In the genomic region with DNA sequence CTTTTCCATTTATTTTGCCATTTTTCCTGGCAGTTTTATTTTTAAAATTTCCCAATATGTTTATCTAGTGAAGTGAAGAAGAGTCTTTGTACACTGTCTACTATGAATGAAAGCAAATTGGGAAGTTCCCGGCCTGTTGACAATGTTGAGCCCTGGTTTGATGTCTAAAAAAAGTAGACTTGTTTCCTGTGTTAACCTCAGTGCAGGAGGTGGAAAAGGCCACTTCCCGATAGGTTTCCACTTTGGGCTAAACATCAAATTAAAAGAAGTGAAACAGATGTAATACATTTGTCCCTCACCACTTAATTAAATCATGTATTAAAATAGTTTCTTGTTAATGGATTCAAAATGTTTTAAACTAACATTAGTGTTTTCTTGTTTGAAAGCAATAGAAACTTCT, we compare ENCODE assay signal across 11 cellular contexts. TPM values are rescaled to one million over a fixed set of nuclear protein-coding genes. Genes with fewer than 3 reads are reported as not detected.
DNase-seq lines count a peak whose midpoint lies in the region; ATAC-seq, FAIRE-seq and TF ChIP-seq lines count a peak whose summit lies in the region.
"Had no signal": no experiment of that assay in that cellular context is flagged by ENCODE, and none has a peak within 500 bp of the region (broad histone marks: within the 10 kb centered on the region; RNA-seq: fewer than 3 reads in every experiment).

No MANE protein-coding gene starts in this region.

- DNase-seq in NOMO-1 treated with DMSO at 0.1 percent for 48 hours (lab: John Stamatoyannopoulos, UW; ENCODE audit: unreplicated experiment) = peak; percentile 53
- DNase-seq in GM12878 (ENCODE audit: low read depth, low spot score) = no peak
- no peak for DNase-seq in spleen
- no peak for DNase-seq in NCI-H1105 (lab: John Stamatoyannopoulos, UW)
- DNase-seq: CD4-positive, alpha-beta T cell had no signal

- no peak; a peak in 1 of 4 replicates for TF ChIP-seq EP300 in GM12878 (IDR thresholded peaks at IDR 0.05; ENCODE audit: borderline replicate concordance in 1 of 2, control insufficient read depth in 1 of 2, low read depth in 2 of 2, low read length in 2 of 2)

- no peak overlapping the region for H3K9ac ChIP-seq in GM12878 (ENCODE audit: control insufficient read depth, insufficient read depth, low read length)

- no TSS peak for BruUV-seq in GM12878 (replicated peaks; lab: Mats Ljungman, UMichigan)

- H3K79me2 ChIP-seq in GM12878 (ENCODE audit: control insufficient read depth, insufficient read depth, low read length) = no peaks in the 10 kb centered on the region

- SMC1A ChIA-PET in GM12878 (lab: Charles Lee; ENCODE audit: uncharacterized antibody, unreplicated experiment) = interaction anchor here (1.1 kb wide), 1 partner anchor 152 kb away, joined by 5 read pairs; no protein-coding TSS in a partner anchor

- no peaks in the 10 kb centered on the region for H4K20me1 ChIP-seq in GM12878 (ENCODE audit: control insufficient read depth, insufficient read depth)

- H3K4me1 ChIP-seq in GM12878 (ENCODE audit: control insufficient read depth, insufficient read depth, low read length) (peaks cover 18% of the 10 kb centered on the region), spleen (peaks cover 0 to 27% (median 12%) of the 10 kb centered on the region in 6 donors)

- POLR2A ChIA-PET in GM12878 (lab: Charles Lee) = no interaction called here

- RAD21 ChIA-PET in GM12878 (lab: Charles Lee; ENCODE audit: unreplicated experiment) = interaction anchor here (0.9 kb wide), 1 partner anchor 152 kb away, joined by 5 read pairs; no protein-coding TSS in a partner anchor

- no peaks in the 10 kb centered on the region for H3K27me3 ChIP-seq in GM12878 (replicated peaks in 1 of 2; ENCODE audit: control insufficient read depth in 2 of 2, insufficient read depth in 2 of 2, low read length in 1 of 2)
- no peaks in the 10 kb centered on the region for H3K27me3 ChIP-seq in spleen (replicated peaks in 1 of 7)
- H3K27me3 ChIP-seq: esophagus muscularis mucosa had no signal

- no peaks in the 10 kb centered on the region for H3K36me3 ChIP-seq in GM12878 (ENCODE audit: control insufficient read depth in 2 of 2, insufficient read depth in 2 of 2, low read length in 1 of 2)
- no peaks in the 10 kb centered on the region for H3K36me3 ChIP-seq in spleen
- H3K36me3 ChIP-seq: esophagus muscularis mucosa had no signal

- intact Hi-C loops in GM12878 (cut with micrococcal nuclease; ENCODE audit: unreplicated experiment) (loop anchor here (5.0 kb wide), 1 partner anchor 65 kb away; a partner anchor contains a TSS), spleen (cut with DNase I; ENCODE audit: low total_unique reads) (no loop called here)

- TF ChIP-seq RAD21 in GM12878 (IDR thresholded peaks at IDR 0.05; ENCODE audit: insufficient read depth, low read depth, low read length) = no peak

- 36% methylated on average over 2 of the region's 2 CpGs for WGBS in GM12878 (ENCODE audit: insufficient coverage, insufficient replicate concordance, low lambda C conversion rate, missing lambda C conversion rate)
- WGBS in spleen, 5 donors = 9 to 20% (median 13%) methylated on average over 2 of the region's 2 CpGs

- no peak overlapping the region for H3K4me2 ChIP-seq in GM12878 (ENCODE audit: control insufficient read depth, insufficient read depth)

- TF ChIP-seq POLR2A in GM12878 (IDR thresholded peaks at IDR 0.05; ENCODE audit: low read depth, low read length) = no peak
- no peak for TF ChIP-seq POLR2A in spleen (IDR thresholded peaks at IDR 0.05)

- H3K4me3 ChIP-seq in GM12878 (no peak overlapping the region), spleen (no peak overlapping the region)
- H3K4me3 ChIP-seq: esophagus muscularis mucosa had no signal

- H2AFZ ChIP-seq in GM12878 (ENCODE audit: control insufficient read depth, low read depth, low read length) = no peak overlapping the region

- no peaks in the 10 kb centered on the region for H3K9me3 ChIP-seq in GM12878 (replicated peaks; ENCODE audit: control insufficient read depth, insufficient read depth, low read length)
- no peaks in the 10 kb centered on the region for H3K9me3 ChIP-seq in spleen
- H3K9me3 ChIP-seq: esophagus muscularis mucosa had no signal

- TF ChIP-seq CTCF in GM12878 (IDR thresholded peaks at IDR 0.05 in 2 of 3, conservative IDR thresholded peaks at IDR 0.05 in 1 of 3; ENCODE audit: control insufficient read depth in 2 of 3, extremely low read depth in 1 of 3, insufficient read depth in 1 of 3, low read depth in 3 of 3, low read length in 3 of 3) (no peak), spleen (IDR thresholded peaks at IDR 0.05 in 8 of 11, conservative IDR thresholded peaks at IDR 0.05 in 3 of 11) (no peak)

- ATAC-seq in GM19043 (IDR thresholded peaks at IDR 0.05; ENCODE audit: low read depth, unreplicated experiment) (peak; percentile 43), GM12878 (peak; percentile 70), GM21360 (IDR thresholded peaks at IDR 0.05; ENCODE audit: unreplicated experiment) (no peak), GM18858 (IDR thresholded peaks at IDR 0.05; ENCODE audit: unreplicated experiment) (no peak)

- FAIRE-seq in A204.1 (lab: Jason Lieb, UNC) (peak; percentile 41), GM12878 (lab: Jason Lieb, UNC) (peak; percentile 87)

- H3K27ac ChIP-seq in GM12878 (ENCODE audit: control insufficient read depth, insufficient read depth) (no peak overlapping the region), spleen (no peak overlapping the region)
- H3K27ac ChIP-seq: VCaP had no signal

- CTCF ChIA-PET in GM12878 (lab: Yijun Ruan, JAX) = interaction anchor here (1.6 to 1.7 kb wide), 2 partner anchors 152 to 168 kb away, joined by 7 to 9 read pairs; no protein-coding TSS in a partner anchor

- in situ Hi-C loops in GM12878 (cut with MboI) = no loop called here

TF ChIP-seq in GM12878, 131 proteins besides CTCF, POLR2A, EP300 and RAD21 (continues in another document):
- TF ChIP-seq STAT1 (conservative IDR thresholded peaks at IDR 0.05) (no peak), WRNIP1 (IDR thresholded peaks at IDR 0.05; ENCODE audit: borderline replicate concordance, low read depth, low read length) (no peak), POU2F2 (IDR thresholded peaks at IDR 0.05; ENCODE audit: borderline replicate concordance, low read depth, low read length) (no peak), NR2F1 (conservative IDR thresholded peaks at IDR 0.05) (no peak), BCL11A (IDR thresholded peaks at IDR 0.05; ENCODE audit: low read depth, low read length) (no peak), SREBF2 (IDR thresholded peaks at IDR 0.05; ENCODE audit: low read length) (no peak), MTA2 (IDR thresholded peaks at IDR 0.05; ENCODE audit: low read depth) (peak; percentile 50; the same call in 1 of the 2 replicates)
- TF ChIP-seq, protein P1, sequence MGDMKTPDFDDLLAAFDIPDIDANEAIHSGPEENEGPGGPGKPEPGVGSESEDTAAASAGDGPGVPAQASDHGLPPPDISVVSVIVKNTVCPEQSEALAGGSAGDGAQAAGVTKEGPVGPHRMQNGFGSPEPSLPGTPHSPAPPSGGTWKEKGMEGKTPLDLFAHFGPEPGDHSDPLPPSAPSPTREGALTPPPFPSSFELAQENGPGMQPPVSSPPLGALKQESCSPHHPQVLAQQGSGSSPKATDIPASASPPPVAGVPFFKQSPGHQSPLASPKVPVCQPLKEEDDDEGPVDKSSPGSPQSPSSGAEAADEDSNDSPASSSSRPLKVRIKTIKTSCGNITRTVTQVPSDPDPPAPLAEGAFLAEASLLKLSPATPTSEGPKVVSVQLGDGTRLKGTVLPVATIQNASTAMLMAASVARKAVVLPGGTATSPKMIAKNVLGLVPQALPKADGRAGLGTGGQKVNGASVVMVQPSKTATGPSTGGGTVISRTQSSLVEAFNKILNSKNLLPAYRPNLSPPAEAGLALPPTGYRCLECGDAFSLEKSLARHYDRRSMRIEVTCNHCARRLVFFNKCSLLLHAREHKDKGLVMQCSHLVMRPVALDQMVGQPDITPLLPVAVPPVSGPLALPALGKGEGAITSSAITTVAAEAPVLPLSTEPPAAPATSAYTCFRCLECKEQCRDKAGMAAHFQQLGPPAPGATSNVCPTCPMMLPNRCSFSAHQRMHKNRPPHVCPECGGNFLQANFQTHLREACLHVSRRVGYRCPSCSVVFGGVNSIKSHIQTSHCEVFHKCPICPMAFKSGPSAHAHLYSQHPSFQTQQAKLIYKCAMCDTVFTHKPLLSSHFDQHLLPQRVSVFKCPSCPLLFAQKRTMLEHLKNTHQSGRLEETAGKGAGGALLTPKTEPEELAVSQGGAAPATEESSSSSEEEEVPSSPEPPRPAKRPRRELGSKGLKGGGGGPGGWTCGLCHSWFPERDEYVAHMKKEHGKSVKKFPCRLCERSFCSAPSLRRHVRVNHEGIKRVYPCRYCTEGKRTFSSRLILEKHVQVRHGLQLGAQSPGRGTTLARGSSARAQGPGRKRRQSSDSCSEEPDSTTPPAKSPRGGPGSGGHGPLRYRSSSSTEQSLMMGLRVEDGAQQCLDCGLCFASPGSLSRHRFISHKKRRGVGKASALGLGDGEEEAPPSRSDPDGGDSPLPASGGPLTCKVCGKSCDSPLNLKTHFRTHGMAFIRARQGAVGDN (IDR thresholded peaks at IDR 0.05) = no peak

RNA-seq across cellular contexts. Expression of a gene that starts 30.0 kb away (rescaled TPM):
- total RNA-seq in GM12878 (2013; cell fraction: nucleolus; rRNA removed) = 1.2 and 1.9 TPM in 2 replicates
- 0.40 and 0.54 TPM in 2 replicates for total RNA-seq in GM12878 (2014; rRNA removed)
- 0.37 and 0.58 TPM in 2 replicates for total RNA-seq in GM12878 (2014; rRNA removed; fragmentation: Illumina TruSeq; extraction: Trizol)
- 0.38 and 0.58 TPM in 2 replicates for total RNA-seq in GM12878 (2021)
- 0.18 TPM for polyA plus RNA-seq in GM12878 (2011; ENCODE audit: low read depth)
- polyA plus RNA-seq in GM12878 (2011; rRNA removed) = 0.17 and 0.24 TPM in 2 replicates
- 0.12 and 0.27 TPM in 2 replicates for polyA plus RNA-seq in GM12878 (2011; cell fraction: cytosol; rRNA removed)
- polyA plus RNA-seq in GM12878 (2011; cell fraction: nucleus; rRNA removed) = 0.20 and 0.28 TPM in 2 replicates
- 0.27 and 0.58 TPM in 2 replicates for polyA plus RNA-seq in GM12878 (2012)
- polyA plus RNA-seq in GM12878 (2014; fragmentation: Illumina TruSeq; extraction: Trizol) = 0.38 and 0.51 TPM in 2 replicates
- polyA plus RNA-seq in GM12878 (2014; fragmentation: Nextera tagmentation; extraction: Ambion mirVana) = under 1 TPM; 0.40 to 0.44 TPM
- polyA plus RNA-seq in GM12878 (2014; rRNA removed) = 0.15 and 0.32 TPM in 2 replicates
- polyA plus RNA-seq in GM12878 (2016; fragmentation: Nextera tagmentation; extraction: Ambion mirVana) = under 1 TPM; 0.53 to 0.63 TPM
- 0.59 and 0.88 TPM in 2 replicates for polyA minus RNA-seq in GM12878 (2011; rRNA and poly(A)+ RNA removed)
- polyA minus RNA-seq in GM12878 (2011; cell fraction: cytosol; rRNA and poly(A)+ RNA removed) = 0.31 TPM in 1 of 2 replicates, not detected in the other
- 0.36 and 0.96 TPM in 2 replicates for polyA minus RNA-seq in GM12878 (2011; cell fraction: nucleus; rRNA and poly(A)+ RNA removed)
- 1 to 10 TPM; 2.1 to 4.4 (median 3.0) TPM for total RNA-seq in spleen
- 1 to 10 TPM in 2 of 3 donors, under 1 TPM in 1; 0.91 to 1.4 (median 1.3) TPM for polyA plus RNA-seq in spleen

Comparison
In these comparisons a context has a peak if more than half of its experiments do, and no peak if none do; other contexts are left out.
1. ATAC-seq: peak in GM19043 (single experiment) and GM12878 (single experiment); none in GM21360 (single experiment) and GM18858 (single experiment).